ENCODE assay signal across 20 cellular contexts in the genomic region with DNA sequence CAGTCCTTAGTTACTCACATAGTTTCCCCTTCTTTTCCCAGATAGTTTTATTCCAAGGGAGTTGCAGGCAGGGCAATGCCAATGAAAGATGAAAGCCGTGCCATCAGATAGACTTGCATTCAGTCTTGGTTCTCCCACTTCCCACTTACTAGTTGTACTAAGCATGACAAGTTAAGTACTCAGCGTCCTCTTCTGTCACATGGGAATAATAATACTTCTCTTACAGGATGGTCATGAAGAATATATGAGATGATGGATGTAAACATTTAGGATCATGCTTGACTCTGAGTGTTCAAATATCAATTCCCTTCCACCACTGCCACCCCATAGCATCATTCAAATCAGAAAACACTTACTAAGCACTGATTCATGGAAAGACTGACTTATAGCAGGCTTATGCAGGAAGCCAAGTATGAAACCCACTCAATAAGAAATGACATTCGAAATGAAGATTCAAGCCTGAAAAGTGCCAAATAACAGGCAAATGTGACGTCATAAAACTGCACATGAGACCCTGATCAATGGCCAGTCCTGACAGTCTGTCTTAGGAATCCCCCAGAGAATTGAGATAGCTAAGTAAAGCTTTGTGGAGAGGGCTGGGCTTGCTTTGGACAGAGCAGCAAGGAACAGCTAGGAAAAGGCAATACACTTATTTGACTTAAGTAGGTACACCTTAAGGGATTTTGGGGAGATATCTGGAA. TPM values are rescaled to one million over a fixed set of nuclear protein-coding genes. Genes with fewer than 3 reads are reported as not detected.
DNase-seq lines count a peak whose midpoint lies in the region; FAIRE-seq and TF ChIP-seq lines count a peak whose summit lies in the region.
"Had no signal": no experiment of that assay in that cellular context is flagged by ENCODE, and none has a peak within 500 bp of the region (broad histone marks: within the 10 kb centered on the region; RNA-seq: fewer than 3 reads in every experiment).

No MANE protein-coding gene starts in this region.

- H3K4me1 ChIP-seq in keratinocyte (ENCODE audit: control insufficient read depth, extremely low read depth, insufficient read depth, low read length) (peaks cover 44% of the 10 kb centered on the region), parathyroid adenoma (peaks cover 16% of the 10 kb centered on the region)
- H3K4me1 ChIP-seq: psoas muscle, tibial artery had no signal

- H3K9me3 ChIP-seq in keratinocyte (ENCODE audit: control insufficient read depth, low read depth, low read length) (no peaks in the 10 kb centered on the region), parathyroid adenoma (ENCODE audit: control insufficient read depth, low read length) (no peaks in the 10 kb centered on the region)
- H3K9me3 ChIP-seq: psoas muscle, tibial artery had no signal

- H3K27me3 ChIP-seq in keratinocyte (ENCODE audit: control insufficient read depth, extremely low read depth, insufficient read depth, low read length) (no peaks in the 10 kb centered on the region), parathyroid adenoma (ENCODE audit: control insufficient read depth, insufficient read depth, low read length) (no peaks in the 10 kb centered on the region)
- H3K27me3 ChIP-seq: tibial artery had no signal

- no peaks in the 10 kb centered on the region for H3K79me2 ChIP-seq in keratinocyte (ENCODE audit: control insufficient read depth, insufficient read depth, low read length)
- H3K79me2 ChIP-seq in parathyroid adenoma: no peaks in the 10 kb centered on the region

- no peak overlapping the region for H3K4me3 ChIP-seq in keratinocyte (ENCODE audit: control insufficient read depth in 2 of 3, extremely low read depth in 1 of 3, insufficient read depth in 2 of 3, low read depth in 1 of 3, low read length in 3 of 3)
- H3K4me3 ChIP-seq in parathyroid adenoma (ENCODE audit: low read depth, low read length): no peak overlapping the region
- H3K4me3 ChIP-seq: psoas muscle, tibial artery had no signal

- dilution Hi-C loops in keratinocyte (cut with MboI; ENCODE audit: extremely low pct_ligation_motif_present, low sequenced_read_pairs): no loop called here

- FAIRE-seq in keratinocyte (lab: Jason Lieb, UNC): peak; percentile 73
- FAIRE-seq: GM18507, H1 had no signal

- DNase-seq in AG08395 (ENCODE audit: low spot score) (peak; percentile 20), keratinocyte (ENCODE audit: low read depth, low spot score) (no peak), NCI-H526 treated with DMSO at 0.1 percent for 48 hours (lab: John Stamatoyannopoulos, UW) (no peak), head of caudate nucleus (no peak), NCI-H446 (lab: John Stamatoyannopoulos, UW) (no peak), AG20443 (ENCODE audit: low spot score) (no peak)
- DNase-seq: activated CD4-positive, alpha-beta T cell treated with anti-CD3 and anti-CD28 coated beads, Interleukin-2, amount 50 U/mL, for 48 hours; activated T-cell treated with anti-CD3 and anti-CD28 coated beads, Interleukin-2, amount 50 U/mL, for 24 hours; erythroblast; KBM-7; natural killer cell; NCI-H1092; NCI-H2081 treated with DMSO at 0.1 percent for 48 hours; NCI-H524; psoas muscle; tibial artery had no signal

- no peaks in the 10 kb centered on the region for H3K9me1 ChIP-seq in keratinocyte (ENCODE audit: control insufficient read depth, extremely low read depth, insufficient read depth, low read length)

- no peak overlapping the region for H3K4me2 ChIP-seq in keratinocyte (ENCODE audit: control insufficient read depth, extremely low read depth, insufficient read depth, low read depth, low read length)
- no peak overlapping the region for H3K4me2 ChIP-seq in parathyroid adenoma (ENCODE audit: low read length)

- no peaks in the 10 kb centered on the region for H4K20me1 ChIP-seq in keratinocyte (ENCODE audit: control insufficient read depth, extremely low read depth, insufficient read depth, low read length)

- H3K36me3 ChIP-seq in keratinocyte (ENCODE audit: control insufficient read depth in 2 of 2, extremely low read depth in 1 of 2, insufficient read depth in 2 of 2, low read length in 2 of 2) (no peaks in the 10 kb centered on the region), parathyroid adenoma (ENCODE audit: control insufficient read depth, insufficient read depth, low read length) (no peaks in the 10 kb centered on the region)
- H3K36me3 ChIP-seq: tibial artery had no signal

- TF ChIP-seq CTCF in VCaP (conservative IDR thresholded peaks at IDR 0.05) (no peak), keratinocyte (optimal IDR thresholded peaks at IDR 0.05 in 1 of 3, IDR thresholded peaks at IDR 0.05 in 1 of 3, conservative IDR thresholded peaks at IDR 0.05 in 1 of 3; ENCODE audit: extremely low read depth in 1 of 3, insufficient read depth in 2 of 3, low read length in 3 of 3) (no peak), parathyroid adenoma (IDR thresholded peaks at IDR 0.05) (no peak)

- intact Hi-C loops in head of caudate nucleus (cut with DNase I): no loop called here

- H3K9ac ChIP-seq in keratinocyte (ENCODE audit: control insufficient read depth, extremely low read depth, insufficient read depth, low read length) (no peak overlapping the region), parathyroid adenoma (no peak overlapping the region)

- H2AFZ ChIP-seq in keratinocyte (ENCODE audit: control insufficient read depth, low read length) (no peak overlapping the region), parathyroid adenoma (peak overlapping the region; percentile 64)

- H3K27ac ChIP-seq in VCaP (peak overlapping the region; percentile 40; the same call in 1 of the 2 replicates), keratinocyte (ENCODE audit: control insufficient read depth, insufficient read depth, low read length) (no peak overlapping the region), parathyroid adenoma (no peak overlapping the region)
- H3K27ac ChIP-seq: psoas muscle, tibial artery had no signal

RNA-seq across cellular contexts. Expression of gene EVA1A, which starts 11.1 kb away (rescaled TPM):
- polyA plus RNA-seq in keratinocyte: 11.5 to 14.6 TPM (median 12.5 TPM) in 3 replicates
- polyA plus RNA-seq in keratinocyte (2011; ENCODE audit: low read depth): 3.2 TPM
- polyA plus RNA-seq in keratinocyte (2011; cell fraction: cytosol; rRNA removed): 10.1 and 17.4 TPM in 2 replicates
- 9.9 and 13.2 TPM in 2 replicates for polyA plus RNA-seq in keratinocyte (2011; cell fraction: nucleus; rRNA removed)
- polyA plus RNA-seq in keratinocyte (2012; ENCODE audit: low replicate concordance): 2.5 and 23.9 TPM in 2 replicates
- polyA minus RNA-seq in keratinocyte: 18.1 to 32.8 TPM (median 21.6 TPM) in 3 replicates
- polyA minus RNA-seq in keratinocyte (2011; cell fraction: cytosol; rRNA and poly(A)+ RNA removed): 24.7 TPM
- 13.8 and 15.4 TPM in 2 replicates for polyA minus RNA-seq in keratinocyte (2011; cell fraction: nucleus; rRNA and poly(A)+ RNA removed)
